17 cellular contexts compared by ENCODE assay signal in the genomic region with DNA sequence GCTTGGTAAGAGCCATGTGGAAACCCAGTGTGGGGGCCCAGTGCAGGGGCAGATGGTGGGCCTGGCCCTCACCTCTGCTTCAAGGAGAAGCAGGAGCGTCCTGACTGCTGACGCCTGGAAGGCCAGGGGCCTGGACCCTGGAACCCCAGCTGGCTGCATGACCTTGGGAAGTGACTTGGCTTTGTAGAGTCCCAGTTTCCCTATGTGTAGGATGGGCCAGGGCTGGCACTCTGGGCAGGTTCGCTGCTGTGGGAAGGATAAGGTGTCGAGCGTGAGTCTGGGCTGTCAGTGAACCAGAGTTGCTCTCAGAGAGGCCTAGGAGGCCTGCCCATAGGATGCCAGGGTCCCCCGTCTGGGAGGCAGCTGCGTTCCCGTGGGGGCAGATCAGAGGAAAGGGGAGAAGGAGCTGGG. TPM values are rescaled to one million over a fixed set of nuclear protein-coding genes. Genes with fewer than 3 reads are reported as not detected.
DNase-seq lines count a peak whose midpoint lies in the region; ATAC-seq lines count a peak whose summit lies in the region.
"Had no signal": no experiment of that assay in that cellular context is flagged by ENCODE, and none has a peak within 500 bp of the region (broad histone marks: within the 10 kb centered on the region; RNA-seq: fewer than 3 reads in every experiment).

No MANE protein-coding gene starts in this region.

- no peak for DNase-seq in activated naive CD4-positive, alpha-beta T cell treated with anti-CD3 and anti-CD28 coated beads, Interleukin-2, amount 50 U/mL, for 72 hours (ENCODE audit: low spot score in 2 of 2)
- DNase-seq in activated naive CD4-positive, alpha-beta T cell (lab: John Stamatoyannopoulos, UW): no peak
- DNase-seq in mesenteric fat pad (ENCODE audit: low spot score): peak; percentile 64
- DNase-seq: DMS 273 treated with DMSO at 0.1 percent for 48 hours, HCEC 1CT, Kasumi-1, MM.1S, NCI-H1105, NCI-H1694, NCI-H526 treated with DMSO at 0.1 percent for 48 hours, SIG-M5 had no signal

- H3K4me1 Mint-ChIP-seq in activated T-helper 17 cell treated with anti-CD3 and anti-CD28 coated beads, Interleukin-2, amount 50 U/mL, for 72 hours: peaks cover 6% of the 10 kb centered on the region
- peaks cover 7% of the 10 kb centered on the region for H3K4me1 Mint-ChIP-seq in stimulated activated memory B cell treated with anti-CD40 and anti-IgM and Interleukin-4, amounts not matched to agents 10 μg/mL and 1 μg/mL and 100 μg/mL, for 72 hours

- peak overlapping the region; percentile 59 to 82 for H3K27ac Mint-ChIP-seq in activated naive CD4-positive, alpha-beta T cell treated with anti-CD3 and anti-CD28 coated beads, Interleukin-2, amount 50 U/mL, for 72 hours
- H3K27ac Mint-ChIP-seq in activated T-helper 17 cell treated with anti-CD3 and anti-CD28 coated beads, Interleukin-2, amount 50 U/mL, for 72 hours: peak overlapping the region; percentile 54
- peak overlapping the region; percentile 35 for H3K27ac Mint-ChIP-seq in stimulated activated memory B cell treated with anti-CD40 and anti-IgM and Interleukin-4, amounts not matched to agents 10 μg/mL and 1 μg/mL and 100 μg/mL, for 72 hours
- H3K27ac Mint-ChIP-seq: IgD-negative memory B cell had no signal

- no peaks in the 10 kb centered on the region for H3K9me3 Mint-ChIP-seq in activated naive CD4-positive, alpha-beta T cell treated with anti-CD3 and anti-CD28 coated beads, Interleukin-2, amount 50 U/mL, for 72 hours
- no peaks in the 10 kb centered on the region for H3K9me3 Mint-ChIP-seq in activated T-helper 17 cell treated with anti-CD3 and anti-CD28 coated beads, Interleukin-2, amount 50 U/mL, for 72 hours
- no peaks in the 10 kb centered on the region for H3K9me3 Mint-ChIP-seq in stimulated activated memory B cell treated with anti-CD40 and anti-IgM and Interleukin-4, amounts not matched to agents 10 μg/mL and 1 μg/mL and 100 μg/mL, for 72 hours
- H3K9me3 Mint-ChIP-seq: IgD-negative memory B cell had no signal

- no peaks in the 10 kb centered on the region for H3K36me3 Mint-ChIP-seq in activated naive CD4-positive, alpha-beta T cell treated with anti-CD3 and anti-CD28 coated beads, Interleukin-2, amount 50 U/mL, for 72 hours
- H3K36me3 Mint-ChIP-seq in activated T-helper 17 cell treated with anti-CD3 and anti-CD28 coated beads, Interleukin-2, amount 50 U/mL, for 72 hours (ENCODE audit: low read depth): peaks cover 5% of the 10 kb centered on the region
- H3K36me3 Mint-ChIP-seq in stimulated activated memory B cell treated with anti-CD40 and anti-IgM and Interleukin-4, amounts not matched to agents 10 μg/mL and 1 μg/mL and 100 μg/mL, for 72 hours: peaks cover 47% of the 10 kb centered on the region

- H3K4me3 Mint-ChIP-seq in activated T-helper 17 cell treated with anti-CD3 and anti-CD28 coated beads, Interleukin-2, amount 50 U/mL, for 72 hours: no peak overlapping the region
- no peak overlapping the region for H3K4me3 Mint-ChIP-seq in stimulated activated memory B cell treated with anti-CD40 and anti-IgM and Interleukin-4, amounts not matched to agents 10 μg/mL and 1 μg/mL and 100 μg/mL, for 72 hours

- no peaks in the 10 kb centered on the region for H3K27me3 Mint-ChIP-seq in activated T-helper 17 cell treated with anti-CD3 and anti-CD28 coated beads, Interleukin-2, amount 50 U/mL, for 72 hours
- no peaks in the 10 kb centered on the region for H3K27me3 Mint-ChIP-seq in stimulated activated memory B cell treated with anti-CD40 and anti-IgM and Interleukin-4, amounts not matched to agents 10 μg/mL and 1 μg/mL and 100 μg/mL, for 72 hours
- H3K27me3 Mint-ChIP-seq: IgD-negative memory B cell had no signal

- ATAC-seq in activated naive CD4-positive, alpha-beta T cell treated with anti-CD3 and anti-CD28 coated beads, Interleukin-2, amount 50 U/mL, for 72 hours: no peak
- ATAC-seq in activated T-helper 17 cell treated with anti-CD3 and anti-CD28 coated beads, Interleukin-2, amount 50 U/mL, for 72 hours (replicated peaks): no peak
- ATAC-seq in stimulated activated memory B cell treated with anti-CD40 and anti-IgM and Interleukin-4, amounts not matched to agents 10 μg/mL and 1 μg/mL and 100 μg/mL, for 72 hours: no peak
- ATAC-seq in HG03342 (IDR thresholded peaks at IDR 0.05; ENCODE audit: unreplicated experiment) (no peak), GM21737 (IDR thresholded peaks at IDR 0.05; ENCODE audit: unreplicated experiment) (no peak), GM21825 (IDR thresholded peaks at IDR 0.05; ENCODE audit: unreplicated experiment) (no peak)

RNA-seq across cellular contexts. Expression of a gene that starts 43.2 kb away (rescaled TPM):
- total RNA-seq in activated naive CD4-positive, alpha-beta T cell treated with anti-CD3 and anti-CD28 coated beads, Interleukin-2, amount 50 U/mL, for 72 hours: 10 to 100 TPM; 59.6 to 74.3 TPM
- total RNA-seq in activated T-helper 17 cell treated with anti-CD3 and anti-CD28 coated beads, Interleukin-2, amount 50 U/mL, for 72 hours: 10 to 100 TPM; 29.7 to 50.0 TPM
- total RNA-seq in mesenteric fat pad: 17.4 TPM

RNA-seq across cellular contexts. Expression of a gene that starts 60.0 kb away (rescaled TPM):
- 10 to 100 TPM; 61.2 to 63.5 TPM for total RNA-seq in activated naive CD4-positive, alpha-beta T cell treated with anti-CD3 and anti-CD28 coated beads, Interleukin-2, amount 50 U/mL, for 72 hours
- 10 to 100 TPM; 37.0 to 45.7 TPM for total RNA-seq in activated T-helper 17 cell treated with anti-CD3 and anti-CD28 coated beads, Interleukin-2, amount 50 U/mL, for 72 hours
- total RNA-seq in mesenteric fat pad: 31.6 TPM
